ENCODE assay signal across 8 cellular contexts in genomic region chr1:212630159-212630900, GRCh38. TPM values are rescaled to one million over a fixed set of nuclear protein-coding genes. Genes with fewer than 3 reads are reported as not detected.
A peak's percentile ranks its signal among the peaks of the same experiment; 100 is the strongest.
DNase-seq lines count a peak whose midpoint lies in the region; ATAC-seq, FAIRE-seq and TF ChIP-seq lines count a peak whose summit lies in the region.

No MANE protein-coding gene starts in this region.

- POLR2A ChIA-PET in H1 (lab: Charles Lee; ENCODE audit: partially characterized antibody), result interaction anchor here (1.1 to 2.5 kb wide), 4 partner anchors 11 to 22 kb away, joined by 3 to 12 read pairs (median 4); partner anchors contain the start of gene ATF3

- no peak for TF ChIP-seq EP300 in H1 (IDR thresholded peaks at IDR 0.05; ENCODE audit: borderline replicate concordance in 1 of 2, low read depth in 2 of 2, low read length in 2 of 2)

- no peaks in the 10 kb centered on the region; the same call in 1 of the 2 replicates for H3K23me2 ChIP-seq in H1 (ENCODE audit: low read depth, low read length)

- H4K8ac ChIP-seq in H1 (ENCODE audit: extremely low read depth, insufficient read depth, low read length), result no peak overlapping the region

- TF ChIP-seq RAD21 in H1 (IDR thresholded peaks at IDR 0.05 in 1 of 2, conservative IDR thresholded peaks at IDR 0.05 in 1 of 2; ENCODE audit: low read depth in 2 of 2, low read length in 2 of 2), result peak; percentile 59 to 70

- H3K56ac ChIP-seq in H1 (replicated peaks; ENCODE audit: insufficient read length, low read depth, low read length), result no peak overlapping the region

- 47% methylated on average over 15 of the region's 16 CpGs; no CpG with 5 or more reads in 1 of the 2 experiments for WGBS in H1 (ENCODE audit: extremely low coverage in 1 of 2, insufficient coverage in 1 of 2, insufficient read length in 1 of 2, insufficient replicate concordance in 2 of 2, low coverage in 1 of 2, low lambda C conversion rate in 2 of 2, missing lambda C conversion rate in 1 of 2), 2 experiments

- peak overlapping the region; percentile 87 for H2AFZ ChIP-seq in H1 (ENCODE audit: low read length)

- H4K91ac ChIP-seq in H1 (replicated peaks; ENCODE audit: insufficient read length, low read length), result no peak overlapping the region

- peak overlapping the region in 1 of 2 experiments; percentile 5; a peak in 1 of 4 replicates for H3K4me2 ChIP-seq in H1 (ENCODE audit: insufficient read depth in 1 of 2, low read depth in 2 of 2, low read length in 2 of 2)

- peak; percentile 72 for FAIRE-seq in H1 (lab: Jason Lieb, UNC)

- no peak overlapping the region for H3K27ac ChIP-seq in H1 (ENCODE audit: low read depth, low read length)

- H2BK5ac ChIP-seq in H1 (ENCODE audit: low read depth, low read length), result no peak overlapping the region; the same call in 1 of the 2 replicates

- no peak overlapping the region for H2AK5ac ChIP-seq in H1 (ENCODE audit: low read depth, low read length)

- no peaks in the 10 kb centered on the region for H3K27me3 ChIP-seq in H1 (replicated peaks in 1 of 4; ENCODE audit: control insufficient read depth in 3 of 4, extremely low read depth in 1 of 4, insufficient read depth in 3 of 4, low read length in 3 of 4)

- no peaks in the 10 kb centered on the region; the same call in 1 of the 2 replicates for H3K79me1 ChIP-seq in H1 (ENCODE audit: low read depth, low read length)

- peak; percentile 74 to 94 (median 88) for TF ChIP-seq CTCF in H1 (IDR thresholded peaks at IDR 0.05; ENCODE audit: control extremely low read depth in 1 of 3, insufficient read depth in 1 of 3, low read depth in 1 of 3, low read length in 3 of 3)

- DNase-seq in Ammon's horn (ENCODE audit: low spot score) (peak; percentile 80), NCI-H510A (lab: John Stamatoyannopoulos, UW) (peak; percentile 28), H1 (ENCODE audit: low read depth in 1 of 2, low spot score in 2 of 2) (peak in 1 of 2 experiments; percentile 84), mucosa of gallbladder (ENCODE audit: low spot score) (peak; percentile 66)
- peak; percentile 50 to 54 for DNase-seq in activated CD4-positive, alpha-beta T cell treated with anti-CD3 and anti-CD28 coated beads, Interleukin-2, amount 50 U/mL, for 4 hours
- peak; percentile 54 for DNase-seq in stimulated activated naive CD4-positive, alpha-beta T cell treated with Interleukin-2 at 50 U/mL for 16 hours (lab: John Stamatoyannopoulos, UW)

- H3K9me3 ChIP-seq in H1 (ENCODE audit: insufficient read depth in 2 of 2, low read depth in 1 of 2, low read length in 1 of 2), result peaks cover 4 to 6% of the 10 kb centered on the region in 2 experiments; a peak in 3 of 4 replicates

- CTCF ChIA-PET in H1 (lab: Charles Lee; ENCODE audit: partially characterized antibody), result interaction anchor here (0.5 to 5.6 kb wide), 40 partner anchors 8 to 785 kb away, joined by 3 to 59 read pairs (median 4); partner anchors contain the start of genes ATF3, BATF3 and PACC1

- no peak overlapping the region for H3K23ac ChIP-seq in H1 (ENCODE audit: insufficient read length)

- H2BK15ac ChIP-seq in H1 (ENCODE audit: low read length), result no peak overlapping the region

- H4K20me1 ChIP-seq in H1 (replicated peaks in 1 of 2; ENCODE audit: control insufficient read depth in 1 of 2, insufficient read depth in 2 of 2, low read length in 2 of 2), result no peaks in the 10 kb centered on the region

- H2BK20ac ChIP-seq in H1 (ENCODE audit: low read length), result 0 out of 2 replicates have a peak overlapping the region, but pooled peaks have one; percentile 29

- peak overlapping the region; percentile 64; the same call in 1 of the 2 replicates for H2BK12ac ChIP-seq in H1 (ENCODE audit: low read depth, low read length)

- H3K18ac ChIP-seq in H1 (ENCODE audit: extremely low read depth, low read length), result no peak overlapping the region

- ATAC-seq in GM18861 (IDR thresholded peaks at IDR 0.05; ENCODE audit: unreplicated experiment) (peak; percentile 86), HG03025 (IDR thresholded peaks at IDR 0.05; ENCODE audit: low FRiP score, unreplicated experiment) (peak; percentile 90)

- no peak overlapping the region for H3K4ac ChIP-seq in H1 (replicated peaks; ENCODE audit: insufficient read length, low read depth, low read length)

- H3K4me3 ChIP-seq in H1 (ENCODE audit: extremely low read depth in 1 of 4, insufficient read depth in 2 of 4, low read depth in 3 of 4, low read length in 4 of 4), result no peak overlapping the region

- TF ChIP-seq POLR2A in H1 (IDR thresholded peaks at IDR 0.05; ENCODE audit: control extremely low read depth in 1 of 2, low read depth in 2 of 2, low read length in 2 of 2), result no peak

- H2BK120ac ChIP-seq in H1 (replicated peaks; ENCODE audit: low read depth, low read length), result no peak overlapping the region

- H3K36me3 ChIP-seq in H1 (ENCODE audit: control insufficient read depth in 2 of 4, insufficient read depth in 4 of 4, low read length in 3 of 4), result no peaks in the 10 kb centered on the region

- H3K9ac ChIP-seq in H1 (replicated peaks in 1 of 4; ENCODE audit: extremely low read depth in 1 of 4, low read depth in 3 of 4, low read length in 3 of 4), result no peak overlapping the region

- no peak overlapping the region for H3K14ac ChIP-seq in H1 (ENCODE audit: insufficient read length)

- H4K5ac ChIP-seq in H1 (ENCODE audit: insufficient read length, low read depth, low read length), result no peak overlapping the region

- H3K79me2 ChIP-seq in H1 (ENCODE audit: control insufficient read depth in 1 of 2, insufficient read depth in 2 of 2, low read length in 2 of 2), result no peaks in the 10 kb centered on the region

- H3K4me1 ChIP-seq in H1 (replicated peaks in 1 of 4; ENCODE audit: control insufficient read depth in 3 of 4, insufficient read depth in 4 of 4, low read length in 3 of 4), result peaks cover 0 to 10% (median 4%) of the 10 kb centered on the region in 4 experiments; a peak in 6 of 7 replicates

RNA-seq across cellular contexts. Expression of gene ATF3, which starts 21.8 kb away (rescaled TPM):
- 21.5 and 27.7 TPM in 2 replicates for total RNA-seq in H1 (2021; fragmentation: NEBNext Ultra II Directional; extraction: Animal tissue kit (Norgen Biotek cat#: 25700))
- polyA plus RNA-seq in H1 (2011; rRNA removed), result 12.2 and 13.5 TPM in 2 replicates
- 17.1 TPM for polyA plus RNA-seq in H1 (2011; cell fraction: cytosol; rRNA removed)
- polyA plus RNA-seq in H1 (2011; cell fraction: nucleus; rRNA removed), result 18.7 TPM
- 18.2 to 33.8 TPM (median 21.4 TPM) in 4 replicates for polyA plus RNA-seq in H1 (2012, experiment 1 of 2)
- polyA plus RNA-seq in H1 (2012, experiment 2 of 2), result 16.1 TPM
- 9.1 TPM for polyA plus RNA-seq in H1 (2013, experiment 1 of 2)
- polyA plus RNA-seq in H1 (2013, experiment 2 of 2), result 9.4 TPM
- 13.6 and 21.4 TPM in 2 replicates for polyA minus RNA-seq in H1 (2011; rRNA and poly(A)+ RNA removed)
- 15.9 TPM for polyA minus RNA-seq in H1 (2011; cell fraction: cytosol; rRNA and poly(A)+ RNA removed)
- 37.1 TPM for polyA minus RNA-seq in H1 (2011; cell fraction: nucleus; rRNA and poly(A)+ RNA removed)
- 17.3 TPM for total RNA-seq in mucosa of gallbladder
